ENCODE assay signal across 24 cellular contexts in genomic region chr15:69910511-69910910, GRCh38.
"Had no signal": no experiment of that assay in that cellular context is flagged by ENCODE, and none has a peak within 500 bp of the region (broad histone marks: within the 10 kb centered on the region; RNA-seq: fewer than 3 reads in every experiment).

No MANE protein-coding gene starts in this region.

- H3K27me3 ChIP-seq: neutrophil, right lobe of liver, tibial nerve, upper lobe of right lung, vagina had no signal

- H3K4me3 ChIP-seq: dorsolateral prefrontal cortex, esophagus squamous epithelium, gastroesophageal sphincter, left ventricle myocardium inferior, lung, psoas muscle, right lobe of liver, tibial nerve, upper lobe of right lung, vagina had no signal

- H3K27ac Mint-ChIP-seq: immature natural killer cell; naive thymus-derived CD4-positive, alpha-beta T cell; nephron progenitor cell; stimulated activated memory B cell treated with anti-CD40 and anti-IgM and Interleukin-4, amounts not matched to agents 10 μg/mL and 1 μg/mL and 100 μg/mL, for 72 hours; stimulated activated naive CD8-positive, alpha-beta T cell treated with anti-CD3 and anti-CD28 coated beads, Interleukin-15, Interleukin-2, amounts not matched to agents 100 ng/mL and 50 ng/mL, for 24 hours had no signal

- H3K4me1 Mint-ChIP-seq: immature natural killer cell had no signal

- H3K27me3 Mint-ChIP-seq: stimulated activated memory B cell treated with anti-CD40 and anti-IgM and Interleukin-4, amounts not matched to agents 10 μg/mL and 1 μg/mL and 100 μg/mL, for 72 hours had no signal

- H3K36me3 ChIP-seq: esophagus squamous epithelium, gastroesophageal sphincter, left ventricle myocardium inferior, neutrophil, right lobe of liver, tibial nerve, upper lobe of right lung, vagina had no signal

- H3K4me3 Mint-ChIP-seq: immature natural killer cell; naive thymus-derived CD4-positive, alpha-beta T cell; nephron progenitor cell; stimulated activated memory B cell treated with anti-CD40 and anti-IgM and Interleukin-4, amounts not matched to agents 10 μg/mL and 1 μg/mL and 100 μg/mL, for 72 hours; stimulated activated naive CD8-positive, alpha-beta T cell treated with anti-CD3 and anti-CD28 coated beads, Interleukin-15, Interleukin-2, amounts not matched to agents 100 ng/mL and 50 ng/mL, for 24 hours had no signal

- H3K4me1 ChIP-seq: esophagus squamous epithelium, gastroesophageal sphincter, left ventricle myocardium inferior, psoas muscle, right lobe of liver, tibial nerve, upper lobe of right lung, vagina had no signal

- H3K9me3 Mint-ChIP-seq: immature natural killer cell; nephron progenitor cell; stimulated activated memory B cell treated with anti-CD40 and anti-IgM and Interleukin-4, amounts not matched to agents 10 μg/mL and 1 μg/mL and 100 μg/mL, for 72 hours; stimulated activated naive CD8-positive, alpha-beta T cell treated with anti-CD3 and anti-CD28 coated beads, Interleukin-15, Interleukin-2, amounts not matched to agents 100 ng/mL and 50 ng/mL, for 24 hours had no signal

- ATAC-seq: gastroesophageal sphincter; left cardiac atrium; naive thymus-derived CD4-positive, alpha-beta T cell; psoas muscle; right lobe of liver; stimulated activated memory B cell treated with anti-CD40 and anti-IgM and Interleukin-4, amounts not matched to agents 10 μg/mL and 1 μg/mL and 100 μg/mL, for 72 hours; upper lobe of right lung had no signal

- DNase-seq: cortex of kidney; dorsolateral prefrontal cortex; effector memory CD4-positive, alpha-beta T cell; esophagus squamous epithelium; foreskin fibroblast; glutamatergic neuron; immature natural killer cell; kidney; left cardiac atrium; left ventricle myocardium inferior; naive thymus-derived CD4-positive, alpha-beta T cell; nephron progenitor cell; psoas muscle; retina; right lobe of liver; stimulated activated CD4-positive, alpha-beta T cell treated with anti-CD3 and anti-CD28 coated beads, Interleukin-4, amount 100 ng/mL, for 24 hours; upper lobe of right lung had no signal

- H3K36me3 Mint-ChIP-seq: immature natural killer cell; naive thymus-derived CD4-positive, alpha-beta T cell; stimulated activated memory B cell treated with anti-CD40 and anti-IgM and Interleukin-4, amounts not matched to agents 10 μg/mL and 1 μg/mL and 100 μg/mL, for 72 hours had no signal

- H3K9me3 ChIP-seq: esophagus squamous epithelium, gastroesophageal sphincter, left ventricle myocardium inferior, neutrophil, psoas muscle, right lobe of liver, tibial nerve, upper lobe of right lung, vagina had no signal

- H3K27ac ChIP-seq: dorsolateral prefrontal cortex, esophagus squamous epithelium, gastroesophageal sphincter, left ventricle myocardium inferior, neutrophil, psoas muscle, right lobe of liver, tibial nerve, upper lobe of right lung, vagina had no signal
